Comparison of ENCODE assay signal across 16 cellular contexts in the genomic region with DNA sequence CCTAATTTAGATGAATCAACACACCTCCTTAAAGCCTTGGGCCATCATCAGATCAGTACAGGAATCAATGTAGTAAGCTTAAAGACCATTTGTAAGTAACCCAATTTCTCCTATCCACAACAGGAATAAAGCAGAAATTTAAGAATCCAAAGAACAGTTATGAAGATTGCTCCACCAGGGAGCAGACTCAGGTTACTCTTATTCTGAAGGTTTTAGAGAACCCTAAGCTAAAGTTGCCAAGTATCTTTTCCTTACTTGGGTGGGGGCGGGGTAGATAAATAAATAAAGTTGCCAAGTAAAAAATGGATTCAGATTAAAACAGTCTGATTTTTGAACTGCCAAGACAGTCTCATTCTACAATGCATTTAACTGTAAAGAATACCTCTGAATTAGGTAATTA. TPM values are rescaled to one million over a fixed set of nuclear protein-coding genes. Genes with fewer than 3 reads are reported as not detected.
A peak's percentile ranks its signal among the peaks of the same experiment; 100 is the strongest.
DNase-seq lines count a peak whose midpoint lies in the region; ATAC-seq and TF ChIP-seq lines count a peak whose summit lies in the region.
"Had no signal": no experiment of that assay in that cellular context is flagged by ENCODE, and none has a peak within 500 bp of the region (broad histone marks: within the 10 kb centered on the region; RNA-seq: fewer than 3 reads in every experiment).

No MANE protein-coding gene starts in this region.

- H3K27me3 Mint-ChIP-seq in T-helper 1 cell treated with Interleukin-12 subunit alpha and Interleukin-12 subunit beta and Interleukin-4 antibody, amounts not matched to agents 30 μg/mL and 1 μg/mL, for 36 hours (ENCODE audit: low read depth) = no peaks in the 10 kb centered on the region
- H3K27me3 Mint-ChIP-seq in progenitor cell of endocrine pancreas = no peaks in the 10 kb centered on the region

- peaks cover 8% of the 10 kb centered on the region for H3K36me3 Mint-ChIP-seq in T-helper 1 cell treated with Interleukin-12 subunit alpha and Interleukin-12 subunit beta and Interleukin-4 antibody, amounts not matched to agents 30 μg/mL and 1 μg/mL, for 36 hours (ENCODE audit: low read depth)
- no peaks in the 10 kb centered on the region for H3K36me3 Mint-ChIP-seq in progenitor cell of endocrine pancreas (ENCODE audit: insufficient read depth)

- H3K9me3 Mint-ChIP-seq in T-helper 1 cell treated with Interleukin-12 subunit alpha and Interleukin-12 subunit beta and Interleukin-4 antibody, amounts not matched to agents 30 μg/mL and 1 μg/mL, for 36 hours = no peaks in the 10 kb centered on the region
- H3K9me3 Mint-ChIP-seq in progenitor cell of endocrine pancreas (ENCODE audit: low read depth) = no peaks in the 10 kb centered on the region
- H3K9me3 Mint-ChIP-seq: activated T-helper 2 cell treated with anti-CD3 and anti-CD28 coated beads, Interferon-gamma antibody, Interleukin-2, Interleukin-4, amounts not matched to agents 10 μg/mL and 5 μg/mL and 100 μg/mL, durations not matched to agents 14 hours and 24 hours and 36 hours had no signal

- H3K4me3 Mint-ChIP-seq in T-helper 1 cell treated with Interleukin-12 subunit alpha and Interleukin-12 subunit beta and Interleukin-4 antibody, amounts not matched to agents 30 μg/mL and 1 μg/mL, for 36 hours = peak overlapping the region; percentile 39
- no peak overlapping the region for H3K4me3 Mint-ChIP-seq in progenitor cell of endocrine pancreas (ENCODE audit: low read depth)

- ATAC-seq in GM18517 (IDR thresholded peaks at IDR 0.05; ENCODE audit: unreplicated experiment) (no peak), GM18867 (IDR thresholded peaks at IDR 0.05; ENCODE audit: unreplicated experiment) (no peak), lower lobe of right lung (no peak)
- ATAC-seq: body of pancreas had no signal

- DNase-seq in T-helper 1 cell (no peak), OCI-M1 (lab: John Stamatoyannopoulos, UW) (peak; percentile 44), fibroblast of gingiva (ENCODE audit: low read depth) (peak; percentile 42), progenitor cell of endocrine pancreas (ENCODE audit: low spot score, unreplicated experiment) (no peak), lower lobe of right lung (no peak)
- DNase-seq: activated CD4-positive, alpha-beta T cell treated with anti-CD3 and anti-CD28 coated beads, Interleukin-2, amount 50 U/mL, for 48 hours; body of pancreas; effector CD4-positive, alpha-beta T cell; NCI-H2171; NK-92 treated with Interleukin-12 subunit alpha and Interleukin-12 subunit beta, amount 100 ng/mL, for 24 hours; upper lobe of left lung had no signal

- no peaks in the 10 kb centered on the region for H3K36me3 ChIP-seq in lower lobe of right lung
- H3K36me3 ChIP-seq: right atrium auricular region, upper lobe of left lung had no signal

- no peak overlapping the region for H3K27ac Mint-ChIP-seq in T-helper 1 cell treated with Interleukin-12 subunit alpha and Interleukin-12 subunit beta and Interleukin-4 antibody, amounts not matched to agents 30 μg/mL and 1 μg/mL, for 36 hours
- H3K27ac Mint-ChIP-seq in progenitor cell of endocrine pancreas = peak overlapping the region; percentile 62
- H3K27ac Mint-ChIP-seq: activated T-helper 2 cell treated with anti-CD3 and anti-CD28 coated beads, Interferon-gamma antibody, Interleukin-2, Interleukin-4, amounts not matched to agents 10 μg/mL and 5 μg/mL and 100 μg/mL, durations not matched to agents 14 hours and 24 hours and 36 hours had no signal

- intact Hi-C loops in lower lobe of right lung (cut with DNase I) = no loop called here

- no peaks in the 10 kb centered on the region for H3K27me3 ChIP-seq in lower lobe of right lung (ENCODE audit: low read depth)
- H3K27me3 ChIP-seq: body of pancreas, right atrium auricular region, upper lobe of left lung had no signal

- H3K4me1 Mint-ChIP-seq in T-helper 1 cell treated with Interleukin-12 subunit alpha and Interleukin-12 subunit beta and Interleukin-4 antibody, amounts not matched to agents 30 μg/mL and 1 μg/mL, for 36 hours (ENCODE audit: low read depth) = peaks cover 32% of the 10 kb centered on the region
- peaks cover 25% of the 10 kb centered on the region for H3K4me1 Mint-ChIP-seq in progenitor cell of endocrine pancreas (ENCODE audit: low read depth)

- TF ChIP-seq CTCF in progenitor cell of endocrine pancreas (IDR thresholded peaks at IDR 0.05; ENCODE audit: unreplicated experiment) (no peak), lower lobe of right lung (IDR thresholded peaks at IDR 0.05) (no peak)

- H3K9me3 ChIP-seq in lower lobe of right lung = no peaks in the 10 kb centered on the region
- H3K9me3 ChIP-seq: body of pancreas, right atrium auricular region, upper lobe of left lung had no signal

- no peak overlapping the region for H3K4me3 ChIP-seq in lower lobe of right lung
- H3K4me3 ChIP-seq: body of pancreas, right atrium auricular region, upper lobe of left lung had no signal

- peaks cover 24% of the 10 kb centered on the region for H3K4me1 ChIP-seq in lower lobe of right lung

- H3K27ac ChIP-seq in lower lobe of right lung = no peak overlapping the region
- H3K27ac ChIP-seq: body of pancreas, right atrium auricular region had no signal

RNA-seq across cellular contexts. Expression of gene CKAP5, which starts 18.1 kb away (rescaled TPM):
- 146 and 151 TPM in 2 replicates for total RNA-seq in progenitor cell of endocrine pancreas
- total RNA-seq in lower lobe of right lung = 59.7 TPM

Comparison
In these comparisons a context has a peak if more than half of its experiments do, and no peak if none do; other contexts are left out.
1. DNase-seq: peak in OCI-M1 (single experiment) and fibroblast of gingiva (single experiment); none in T-helper 1 cell (0 of 5), progenitor cell of endocrine pancreas (single experiment) and lower lobe of right lung (single experiment).